9 cellular contexts compared by ENCODE assay signal in genomic region chr5:73896668-73897067, GRCh38.
"Had no signal": no experiment of that assay in that cellular context is flagged by ENCODE, and none has a peak within 500 bp of the region (broad histone marks: within the 10 kb centered on the region; RNA-seq: fewer than 3 reads in every experiment).

No MANE protein-coding gene starts in this region.

- H3K36me3 ChIP-seq: HAP-1 had no signal

- H3K9me3 Mint-ChIP-seq: HFFc6 had no signal

- H3K4me3 ChIP-seq: GM23248, HAP-1, K562 had no signal

- DNase-seq: GM23248, GOT3, H7, HFFc6, IMR-90, KG1 had no signal

- H3K4me1 ChIP-seq: HAP-1 had no signal

- H3K9ac ChIP-seq: GM23248 had no signal

- FAIRE-seq: K562 had no signal

- H3K4me3 Mint-ChIP-seq: HFFc6 had no signal

- H3K27ac Mint-ChIP-seq: HFFc6 had no signal

- H2AFZ ChIP-seq: GM23248 had no signal

- ATAC-seq: HCT116, K562 had no signal

- H3K27ac ChIP-seq: GM23248 had no signal

- H3K9me3 ChIP-seq: HAP-1 had no signal
